8 cellular contexts compared by ENCODE assay signal in genomic region chr1:223713546-223714420, GRCh38. TPM values are rescaled to one million over a fixed set of nuclear protein-coding genes. Genes with fewer than 3 reads are reported as not detected.
A peak's percentile ranks its signal among the peaks of the same experiment; 100 is the strongest.
DNase-seq lines count a peak whose midpoint lies in the region; ATAC-seq and TF ChIP-seq lines count a peak whose summit lies in the region.

No MANE protein-coding gene starts in this region.

- no peaks in the 10 kb centered on the region for H3K27me3 Mint-ChIP-seq in activated T-cell treated with anti-CD3 and anti-CD28 coated beads, Interleukin-2, amount 50 U/mL, for 24 hours
- no peaks in the 10 kb centered on the region for H3K27me3 Mint-ChIP-seq in activated naive CD8-positive, alpha-beta T cell treated with anti-CD3 and anti-CD28 coated beads, Interleukin-2, amount 50 U/mL, for 24 hours

- ATAC-seq in activated naive CD8-positive, alpha-beta T cell treated with anti-CD3 and anti-CD28 coated beads, Interleukin-2, amount 50 U/mL, for 24 hours, result peak; percentile 31
- peak; percentile 45 for ATAC-seq in left colon
- no peak for ATAC-seq in thoracic aorta (ENCODE audit: insufficient number of reproducible peaks, low FRiP score, low read depth)
- no peak for ATAC-seq in GM21619 (IDR thresholded peaks at IDR 0.05; ENCODE audit: unreplicated experiment)

- H3K4me1 ChIP-seq in thoracic aorta (ENCODE audit: control insufficient read depth in 1 of 2, low read depth in 2 of 2), result peaks cover 36 to 51% of the 10 kb centered on the region in 2 donors

- H3K36me3 ChIP-seq in thoracic aorta, result peaks cover 9% of the 10 kb centered on the region

- intact Hi-C loops in left colon (cut with DNase I, micrococcal nuclease), result loop anchor here (5.0 kb wide), 1 partner anchor 34 kb away; no protein-coding TSS in a partner anchor

- no peaks in the 10 kb centered on the region for H3K9me3 Mint-ChIP-seq in activated T-cell treated with anti-CD3 and anti-CD28 coated beads, Interleukin-2, amount 50 U/mL, for 24 hours
- H3K9me3 Mint-ChIP-seq in activated naive CD8-positive, alpha-beta T cell treated with anti-CD3 and anti-CD28 coated beads, Interleukin-2, amount 50 U/mL, for 24 hours, result no peaks in the 10 kb centered on the region

- no peaks in the 10 kb centered on the region for H3K9me3 ChIP-seq in thoracic aorta

- DNase-seq in activated T-cell treated with anti-CD3 and anti-CD28 coated beads, Interleukin-2, amount 50 U/mL, for 24 hours, result no peak
- DNase-seq in activated T-cell treated with anti-CD3 and anti-CD28 coated beads for 4 hours (no peak), left colon (peak; percentile 48 to 50), thoracic aorta (ENCODE audit: low spot score) (no peak), NCI-H128 (lab: John Stamatoyannopoulos, UW; ENCODE audit: unreplicated experiment) (no peak)
- DNase-seq in activated naive CD8-positive, alpha-beta T cell treated with anti-CD3 and anti-CD28 coated beads, Interleukin-2, amount 50 U/mL, for 24 hours, result no peak
- DNase-seq in stimulated activated CD4-positive, alpha-beta T cell treated with anti-CD3 and anti-CD28 coated beads, Interleukin-2, amount 100 ng/mL, for 24 hours, result no peak

- H3K4me3 ChIP-seq in thoracic aorta, result peak overlapping the region; percentile 97

- TF ChIP-seq CTCF in thoracic aorta (IDR thresholded peaks at IDR 0.05), result no peak

- peaks cover 13% of the 10 kb centered on the region for H3K36me3 Mint-ChIP-seq in activated T-cell treated with anti-CD3 and anti-CD28 coated beads, Interleukin-2, amount 50 U/mL, for 24 hours (ENCODE audit: low read depth)
- peaks cover 9% of the 10 kb centered on the region for H3K36me3 Mint-ChIP-seq in activated naive CD8-positive, alpha-beta T cell treated with anti-CD3 and anti-CD28 coated beads, Interleukin-2, amount 50 U/mL, for 24 hours (ENCODE audit: low read depth)

- H3K27me3 ChIP-seq in thoracic aorta (replicated peaks; ENCODE audit: insufficient read depth), result no peaks in the 10 kb centered on the region

- peak overlapping the region; percentile 85 for H3K27ac Mint-ChIP-seq in activated T-cell treated with anti-CD3 and anti-CD28 coated beads, Interleukin-2, amount 50 U/mL, for 24 hours
- H3K27ac Mint-ChIP-seq in activated naive CD8-positive, alpha-beta T cell treated with anti-CD3 and anti-CD28 coated beads, Interleukin-2, amount 50 U/mL, for 24 hours, result peak overlapping the region; percentile 85

- H3K27ac ChIP-seq in thoracic aorta, result peak overlapping the region; percentile 84 to 94

- peaks cover 77% of the 10 kb centered on the region for H3K4me1 Mint-ChIP-seq in activated T-cell treated with anti-CD3 and anti-CD28 coated beads, Interleukin-2, amount 50 U/mL, for 24 hours (ENCODE audit: low read depth)
- peaks cover 72% of the 10 kb centered on the region for H3K4me1 Mint-ChIP-seq in activated naive CD8-positive, alpha-beta T cell treated with anti-CD3 and anti-CD28 coated beads, Interleukin-2, amount 50 U/mL, for 24 hours

- H3K4me3 Mint-ChIP-seq in activated T-cell treated with anti-CD3 and anti-CD28 coated beads, Interleukin-2, amount 50 U/mL, for 24 hours, result peak overlapping the region; percentile 89
- H3K4me3 Mint-ChIP-seq in activated naive CD8-positive, alpha-beta T cell treated with anti-CD3 and anti-CD28 coated beads, Interleukin-2, amount 50 U/mL, for 24 hours, result peak overlapping the region; percentile 87

RNA-seq across cellular contexts. Expression of gene CAPN2, which starts 1.4 kb away (rescaled TPM):
- 100 to 1,000 TPM; 301 to 355 TPM for total RNA-seq in left colon
- total RNA-seq in thoracic aorta, result 100 to 1,000 TPM; 235 to 258 TPM

RNA-seq across cellular contexts. Expression of gene CAPN8, which starts 48.3 kb away (rescaled TPM):
- 100 to 1,000 TPM in 1 of 2 donors, 10 to 100 TPM in 1; 87.8 to 118 TPM for total RNA-seq in left colon
- total RNA-seq in thoracic aorta, result 10 to 100 TPM in 1 of 2 donors, not detected in 1; 17.5 TPM

Comparison
In these comparisons a context has a peak if more than half of its experiments do, and no peak if none do; other contexts are left out.
1. DNase-seq: peak in left colon (2 of 2); none in activated T-cell treated with anti-CD3 and anti-CD28 coated beads, Interleukin-2, amount 50 U/mL, for 24 hours (single experiment), activated T-cell treated with anti-CD3 and anti-CD28 coated beads for 4 hours (single experiment), activated naive CD8-positive, alpha-beta T cell treated with anti-CD3 and anti-CD28 coated beads, Interleukin-2, amount 50 U/mL, for 24 hours (single experiment), thoracic aorta (single experiment), NCI-H128 (single experiment) and stimulated activated CD4-positive, alpha-beta T cell treated with anti-CD3 and anti-CD28 coated beads, Interleukin-2, amount 100 ng/mL, for 24 hours (0 of 2).
2. ATAC-seq: peak in activated naive CD8-positive, alpha-beta T cell treated with anti-CD3 and anti-CD28 coated beads, Interleukin-2, amount 50 U/mL, for 24 hours (single experiment) and left colon (single experiment); none in thoracic aorta (single experiment) and GM21619 (single experiment).
3. RNA of gene CAPN8, which starts 48.3 kb away (total RNA-seq): 87.8 to 118 TPM in left colon; 17.5 TPM in thoracic aorta; every median in the first group is over 4 times any median in the second.